ENCODE assay signal across 13 cellular contexts in the genomic region with DNA sequence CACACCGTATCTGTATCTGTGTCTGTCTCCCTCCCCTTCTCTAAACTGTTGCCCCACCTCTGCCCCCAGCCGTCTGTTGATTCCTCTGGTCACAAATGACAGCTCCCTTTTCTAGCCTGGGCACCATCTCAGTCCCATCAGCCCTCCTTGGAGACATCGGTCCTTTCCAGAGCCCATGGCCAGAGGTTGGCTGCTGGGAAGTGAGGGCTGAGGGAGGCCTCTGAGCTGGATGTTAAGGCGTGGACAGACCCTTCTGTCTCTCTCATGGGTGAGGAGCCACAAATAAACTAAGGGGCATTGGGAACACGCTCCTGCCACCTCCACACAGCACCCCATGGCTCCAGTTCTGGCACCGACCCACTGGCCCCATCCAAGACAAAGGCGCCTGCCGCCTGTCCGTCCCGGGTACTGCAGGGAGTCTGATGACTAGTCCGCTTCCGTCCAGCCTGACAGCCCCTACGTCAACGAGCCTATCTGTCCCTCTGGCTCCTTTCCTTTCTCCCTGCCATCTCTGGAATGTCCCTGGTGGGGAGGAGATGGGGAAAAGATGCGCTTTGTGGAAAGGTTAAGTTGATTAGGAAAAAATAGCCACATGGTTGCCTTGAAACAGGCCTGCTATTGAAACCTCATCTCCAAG. TPM values are rescaled to one million over a fixed set of nuclear protein-coding genes. Genes with fewer than 3 reads are reported as not detected.
DNase-seq lines count a peak whose midpoint lies in the region; ATAC-seq, FAIRE-seq and TF ChIP-seq lines count a peak whose summit lies in the region.
"Had no signal": no experiment of that assay in that cellular context is flagged by ENCODE, and none has a peak within 500 bp of the region (broad histone marks: within the 10 kb centered on the region; RNA-seq: fewer than 3 reads in every experiment).

No MANE protein-coding gene starts in this region.

- H3K4me3 ChIP-seq in astrocyte (ENCODE audit: insufficient read depth, low read depth, low read length) (no peak overlapping the region), heart left ventricle (peak overlapping the region in 1 of 12 donors; percentile 9), osteoblast (ENCODE audit: insufficient read depth, low read length) (no peak overlapping the region)
- H3K4me3 ChIP-seq: thoracic aorta had no signal

- no peaks in the 10 kb centered on the region for H3K9me3 ChIP-seq in astrocyte (ENCODE audit: insufficient read depth, low read depth, low read length)
- no peaks in the 10 kb centered on the region for H3K9me3 ChIP-seq in heart left ventricle
- no peaks in the 10 kb centered on the region for H3K9me3 ChIP-seq in osteoblast (ENCODE audit: low read depth, low read length)
- H3K9me3 ChIP-seq: thoracic aorta had no signal

- peak; percentile 65 for DNase-seq in AG08396 (ENCODE audit: low spot score)
- peak; percentile 51 for DNase-seq in astrocyte (ENCODE audit: low read depth)
- peak; percentile 83 to 95 (median 83) for DNase-seq in heart left ventricle
- DNase-seq in osteoblast (ENCODE audit: insufficient read length, low spot score, missing footprints): peak; percentile 91
- no peak for DNase-seq in activated CD8-positive, alpha-beta T cell treated with anti-CD3 and anti-CD28 coated beads for 36 hours
- no peak for DNase-seq in T-helper 2 cell treated with Interferon-gamma antibody and Interleukin-4, amounts not matched to agents 5 μg/mL and 100 μg/mL, for 36 hours (ENCODE audit: low spot score)
- DNase-seq in NCI-H2196 (lab: John Stamatoyannopoulos, UW; ENCODE audit: unreplicated experiment): no peak
- DNase-seq in GF-D8 (lab: John Stamatoyannopoulos, UW): no peak
- DNase-seq: activated CD8-positive, alpha-beta memory T cell treated with anti-CD3 and anti-CD28 coated beads, Interleukin-2, amount 10 ng/mL, durations not matched to agents 7 days and 5 days; cerebellar nuclear complex; NCI-H2171 treated with DMSO at 0.1 percent for 48 hours; SW 1271 had no signal

- no peaks in the 10 kb centered on the region for H3K9me3 Mint-ChIP-seq in astrocyte (ENCODE audit: unreplicated experiment)
- no peaks in the 10 kb centered on the region for H3K9me3 Mint-ChIP-seq in activated CD8-positive, alpha-beta T cell treated with anti-CD3 and anti-CD28 coated beads for 36 hours
- no peaks in the 10 kb centered on the region for H3K9me3 Mint-ChIP-seq in T-helper 2 cell treated with Interferon-gamma antibody and Interleukin-4, amounts not matched to agents 5 μg/mL and 100 μg/mL, for 36 hours

- H3K27me3 ChIP-seq in astrocyte (ENCODE audit: insufficient read depth, low read length): peaks cover 2% of the 10 kb centered on the region
- peaks cover 0 to 62% (median 0%) of the 10 kb centered on the region in 9 donors for H3K27me3 ChIP-seq in heart left ventricle
- H3K27me3 ChIP-seq in osteoblast (ENCODE audit: insufficient read depth, low read length): peaks cover 27% of the 10 kb centered on the region

- no peak for TF ChIP-seq POLR2A in heart left ventricle (IDR thresholded peaks at IDR 0.05)

- POLR2A ChIA-PET in activated CD8-positive, alpha-beta T cell treated with anti-CD3 and anti-CD28 coated beads for 36 hours (lab: Charles Lee): interaction anchor here (1.0 kb wide), 1 partner anchor 83 kb away, joined by 3 read pairs; no protein-coding TSS in a partner anchor

- no peaks in the 10 kb centered on the region for H4K20me1 ChIP-seq in astrocyte (ENCODE audit: insufficient read depth, low read length)
- no peaks in the 10 kb centered on the region for H4K20me1 ChIP-seq in osteoblast (ENCODE audit: insufficient read depth, low read length)

- intact Hi-C loops in heart left ventricle (cut with DNase I): loop anchor here in 9 of 10 donors (2.0 to 10.0 kb wide), 9 partner anchors 47 to 291 kb away; a partner anchor contains a TSS
- intact Hi-C loops in activated CD8-positive, alpha-beta T cell treated with anti-CD3 and anti-CD28 coated beads for 36 hours (cut with micrococcal nuclease): no loop called here

- FAIRE-seq in astrocyte (lab: Jason Lieb, UNC): no peak

- peak overlapping the region; percentile 63 for H3K27ac Mint-ChIP-seq in astrocyte (ENCODE audit: unreplicated experiment)
- no peak overlapping the region for H3K27ac Mint-ChIP-seq in activated CD8-positive, alpha-beta T cell treated with anti-CD3 and anti-CD28 coated beads for 36 hours
- H3K27ac Mint-ChIP-seq in T-helper 2 cell treated with Interferon-gamma antibody and Interleukin-4, amounts not matched to agents 5 μg/mL and 100 μg/mL, for 36 hours: no peak overlapping the region
- H3K27ac Mint-ChIP-seq: activated CD8-positive, alpha-beta memory T cell treated with anti-CD3 and anti-CD28 coated beads, Interleukin-2, amount 10 ng/mL, durations not matched to agents 7 days and 5 days had no signal

- H3K27ac ChIP-seq in astrocyte (ENCODE audit: low read depth, low read length) (no peak overlapping the region), heart left ventricle (peak overlapping the region; percentile 84 to 98 (median 94)), osteoblast (ENCODE audit: low read depth, low read length) (no peak overlapping the region)
- H3K27ac ChIP-seq: thoracic aorta had no signal

- ATAC-seq in heart left ventricle: peak; percentile 73 to 83 (median 78)
- ATAC-seq in activated CD8-positive, alpha-beta T cell treated with anti-CD3 and anti-CD28 coated beads for 36 hours: no peak
- ATAC-seq: activated CD8-positive, alpha-beta memory T cell treated with anti-CD3 and anti-CD28 coated beads, Interleukin-2, amount 10 ng/mL, durations not matched to agents 7 days and 5 days had no signal

- peaks cover 30% of the 10 kb centered on the region for H3K4me1 Mint-ChIP-seq in astrocyte (ENCODE audit: low read depth, unreplicated experiment)
- H3K4me1 Mint-ChIP-seq in activated CD8-positive, alpha-beta T cell treated with anti-CD3 and anti-CD28 coated beads for 36 hours (ENCODE audit: low read depth): peaks cover 51% of the 10 kb centered on the region
- peaks cover 22% of the 10 kb centered on the region for H3K4me1 Mint-ChIP-seq in T-helper 2 cell treated with Interferon-gamma antibody and Interleukin-4, amounts not matched to agents 5 μg/mL and 100 μg/mL, for 36 hours (ENCODE audit: low read depth)

- peak overlapping the region; percentile 50 for H3K4me2 ChIP-seq in astrocyte (ENCODE audit: low read length)
- no peak overlapping the region for H3K4me2 ChIP-seq in osteoblast (ENCODE audit: insufficient read depth, low read length)

- H3K9ac ChIP-seq in astrocyte (ENCODE audit: low read length): no peak overlapping the region

- no peaks in the 10 kb centered on the region for H3K36me3 ChIP-seq in astrocyte (ENCODE audit: insufficient read depth, low read length)
- H3K36me3 ChIP-seq in heart left ventricle: peaks cover 0 to 46% (median 28%) of the 10 kb centered on the region in 9 donors
- no peaks in the 10 kb centered on the region for H3K36me3 ChIP-seq in osteoblast (ENCODE audit: insufficient read depth, low read length)
- H3K36me3 ChIP-seq: thoracic aorta had no signal

- H3K79me2 ChIP-seq in astrocyte (ENCODE audit: insufficient read depth, low read length) (no peaks in the 10 kb centered on the region), osteoblast (ENCODE audit: insufficient read depth, low read length) (no peaks in the 10 kb centered on the region)

- H3K4me1 ChIP-seq in astrocyte (ENCODE audit: insufficient read depth, low read length) (peaks cover 37% of the 10 kb centered on the region), heart left ventricle (peaks cover 27 to 94% (median 77%) of the 10 kb centered on the region in 12 donors), osteoblast (ENCODE audit: insufficient read depth, low read length) (peaks cover 6% of the 10 kb centered on the region)

- no peak overlapping the region for H3K4me3 Mint-ChIP-seq in astrocyte (ENCODE audit: unreplicated experiment)
- no peak overlapping the region for H3K4me3 Mint-ChIP-seq in activated CD8-positive, alpha-beta T cell treated with anti-CD3 and anti-CD28 coated beads for 36 hours
- H3K4me3 Mint-ChIP-seq in T-helper 2 cell treated with Interferon-gamma antibody and Interleukin-4, amounts not matched to agents 5 μg/mL and 100 μg/mL, for 36 hours: no peak overlapping the region
- H3K4me3 Mint-ChIP-seq: activated CD8-positive, alpha-beta memory T cell treated with anti-CD3 and anti-CD28 coated beads, Interleukin-2, amount 10 ng/mL, durations not matched to agents 7 days and 5 days had no signal

- TF ChIP-seq CTCF in astrocyte (IDR thresholded peaks at IDR 0.05; ENCODE audit: insufficient read depth, low read depth, low read length): no peak
- TF ChIP-seq CTCF in heart left ventricle (IDR thresholded peaks at IDR 0.05): peak in 6 of 12 donors; percentile 15 to 50 (median 26)
- no peak for TF ChIP-seq CTCF in osteoblast (IDR thresholded peaks at IDR 0.05; ENCODE audit: extremely low read depth, low read depth, low read length)
- TF ChIP-seq CTCF in activated CD8-positive, alpha-beta T cell treated with anti-CD3 and anti-CD28 coated beads for 36 hours (IDR thresholded peaks at IDR 0.05): no peak

- H2AFZ ChIP-seq in astrocyte (ENCODE audit: low read depth, low read length) (peak overlapping the region; percentile 51), osteoblast (ENCODE audit: low read length) (no peak overlapping the region)

- CTCF ChIA-PET in activated CD8-positive, alpha-beta T cell treated with anti-CD3 and anti-CD28 coated beads for 36 hours (lab: Charles Lee): interaction anchor here (1.0 to 4.0 kb wide), 2 partner anchors 18 to 64 kb away, joined by 3 to 18 read pairs; no protein-coding TSS in a partner anchor

- H3K27me3 Mint-ChIP-seq in astrocyte (ENCODE audit: low read depth, unreplicated experiment): peaks cover 3% of the 10 kb centered on the region
- H3K27me3 Mint-ChIP-seq in activated CD8-positive, alpha-beta T cell treated with anti-CD3 and anti-CD28 coated beads for 36 hours: peaks cover 25% of the 10 kb centered on the region
- peaks cover 54% of the 10 kb centered on the region for H3K27me3 Mint-ChIP-seq in T-helper 2 cell treated with Interferon-gamma antibody and Interleukin-4, amounts not matched to agents 5 μg/mL and 100 μg/mL, for 36 hours (ENCODE audit: low read depth)

- WGBS in heart left ventricle, 4 donors: 10 to 16% (median 13%) methylated on average over 13 to 15 of the region's 15 CpGs

- peaks cover 3% of the 10 kb centered on the region for H3K36me3 Mint-ChIP-seq in astrocyte (ENCODE audit: low read depth, unreplicated experiment)
- H3K36me3 Mint-ChIP-seq in activated CD8-positive, alpha-beta T cell treated with anti-CD3 and anti-CD28 coated beads for 36 hours (ENCODE audit: low read depth): no peaks in the 10 kb centered on the region
- no peaks in the 10 kb centered on the region for H3K36me3 Mint-ChIP-seq in T-helper 2 cell treated with Interferon-gamma antibody and Interleukin-4, amounts not matched to agents 5 μg/mL and 100 μg/mL, for 36 hours (ENCODE audit: low read depth)
- H3K36me3 Mint-ChIP-seq: activated CD8-positive, alpha-beta memory T cell treated with anti-CD3 and anti-CD28 coated beads, Interleukin-2, amount 10 ng/mL, durations not matched to agents 7 days and 5 days had no signal

RNA-seq across cellular contexts. Expression of a gene that starts 10.5 kb away (rescaled TPM):
- total RNA-seq in astrocyte: 17.0 and 27.3 TPM in 2 replicates
- 10 to 100 TPM; 15.2 to 43.7 (median 21.8) TPM for total RNA-seq in heart left ventricle
- polyA plus RNA-seq in heart left ventricle: 10 to 100 TPM in 1 of 2 donors, 1 to 10 TPM in 1; 9.0 to 21.3 TPM
- under 0.01 TPM in 1 of 2 replicates, not detected in the other for total RNA-seq in osteoblast
- total RNA-seq in activated CD8-positive, alpha-beta T cell treated with anti-CD3 and anti-CD28 coated beads for 36 hours: 1 to 10 TPM; 1.7 to 3.0 TPM

Comparison
In these comparisons a context has a peak if more than half of its experiments do, and no peak if none do; other contexts are left out.
1. DNase-seq: peak in AG08396 (single experiment), astrocyte (single experiment), heart left ventricle (5 of 5) and osteoblast (single experiment); none in activated CD8-positive, alpha-beta T cell treated with anti-CD3 and anti-CD28 coated beads for 36 hours (single experiment), T-helper 2 cell treated with Interferon-gamma antibody and Interleukin-4, amounts not matched to agents 5 μg/mL and 100 μg/mL, for 36 hours (single experiment), NCI-H2196 (single experiment) and GF-D8 (single experiment).
2. H3K27ac ChIP-seq: peak in heart left ventricle (12 of 12); none in astrocyte (single experiment) and osteoblast (single experiment).